In genomic region chr12:95146767-95147166, GRCh38 we compare ENCODE assay signal across 23 cellular contexts.
A peak's percentile ranks its signal among the peaks of the same experiment; 100 is the strongest.
DNase-seq lines count a peak whose midpoint lies in the region; ATAC-seq and TF ChIP-seq lines count a peak whose summit lies in the region.
"Had no signal": no experiment of that assay in that cellular context is flagged by ENCODE, and none has a peak within 500 bp of the region (broad histone marks: within the 10 kb centered on the region; RNA-seq: fewer than 3 reads in every experiment).

No MANE protein-coding gene starts in this region.

- H3K79me1 ChIP-seq in mesendoderm (ENCODE audit: low read length), result no peaks in the 10 kb centered on the region
- H3K79me1 ChIP-seq in neuronal stem cell (ENCODE audit: low read depth, low read length), result no peaks in the 10 kb centered on the region

- H3K14ac ChIP-seq in neuronal stem cell (ENCODE audit: low read length), result no peak overlapping the region

- peaks cover 31% of the 10 kb centered on the region for H3K36me3 ChIP-seq in Karpas-422 (ENCODE audit: insufficient read depth, low read length)
- H3K36me3 ChIP-seq in WERI-Rb-1, result peaks cover 13% of the 10 kb centered on the region
- H3K36me3 ChIP-seq in mesendoderm (ENCODE audit: control insufficient read depth, insufficient read depth, low read length), result no peaks in the 10 kb centered on the region
- no peaks in the 10 kb centered on the region; the same call in none of the 2 replicates for H3K36me3 ChIP-seq in H7 (replicated peaks; ENCODE audit: control insufficient read depth, insufficient read depth, low read length)
- H3K36me3 ChIP-seq in neuronal stem cell (replicated peaks in 1 of 2; ENCODE audit: control insufficient read depth in 2 of 2, insufficient read depth in 2 of 2, low read length in 2 of 2), result peaks cover 0 to 19% of the 10 kb centered on the region in 2 donors
- H3K36me3 ChIP-seq: tibial artery had no signal

- no peak for ATAC-seq in GM21737 (IDR thresholded peaks at IDR 0.05; ENCODE audit: unreplicated experiment)
- ATAC-seq: A549 had no signal

- H3K23ac ChIP-seq in mesendoderm (ENCODE audit: low read length) (no peak overlapping the region), neuronal stem cell (ENCODE audit: low read depth, low read length, poor library complexity) (no peak overlapping the region)

- no peak overlapping the region for H3K4me3 Mint-ChIP-seq in Calu3 (ENCODE audit: low read depth, unreplicated experiment)
- H3K4me3 Mint-ChIP-seq: activated CD4-positive, alpha-beta T cell treated with anti-CD3 and anti-CD28 coated beads, Interleukin-2, amount 10 ng/mL, durations not matched to agents 24 days and 14 days; activated naive CD4-positive, alpha-beta T cell treated with anti-CD3 and anti-CD28 coated beads, Interleukin-2, amount 50 U/mL, for 24 hours; activated T-helper 1 cell treated with anti-CD3 and anti-CD28 coated beads, Interleukin-12 subunit alpha, Interleukin-12 subunit beta, Interleukin-2, Interleukin-4 antibody, amounts not matched to agents 30 ng/mL and 10 ng/mL and 1 ng/mL, durations not matched to agents 14 hours and 24 hours and 36 hours; stimulated activated naive CD8-positive, alpha-beta T cell treated with anti-CD3 and anti-CD28 coated beads, Interleukin-15, Interleukin-2, amounts not matched to agents 100 ng/mL and 50 ng/mL, for 24 hours had no signal

- H3K27me3 Mint-ChIP-seq in Calu3 (ENCODE audit: unreplicated experiment), result no peaks in the 10 kb centered on the region
- H3K27me3 Mint-ChIP-seq: activated CD4-positive, alpha-beta T cell treated with anti-CD3 and anti-CD28 coated beads, Interleukin-2, amount 10 ng/mL, durations not matched to agents 24 days and 14 days; stimulated activated naive CD8-positive, alpha-beta T cell treated with anti-CD3 and anti-CD28 coated beads, Interleukin-15, Interleukin-2, amounts not matched to agents 100 ng/mL and 50 ng/mL, for 24 hours had no signal

- H3K9me2 ChIP-seq in Karpas-422 (replicated peaks; ENCODE audit: insufficient read depth, low read length), result no peaks in the 10 kb centered on the region

- H3K4ac ChIP-seq in mesendoderm (ENCODE audit: low read depth, low read length) (peak overlapping the region; percentile 78), neuronal stem cell (ENCODE audit: low read length) (no peak overlapping the region)

- DNase-seq in Calu3 (no peak), Karpas-422 (no peak), WERI-Rb-1 (peak; percentile 63), mesendoderm (no peak), H7 (no peak), neuronal stem cell (ENCODE audit: low spot score) (no peak)
- DNase-seq in activated CD4-positive, alpha-beta T cell treated with anti-CD3 and anti-CD28 coated beads for 4 hours, result no peak
- DNase-seq: activated CD4-positive, alpha-beta T cell treated with anti-CD3 and anti-CD28 coated beads, Interleukin-2, amount 10 ng/mL, durations not matched to agents 24 days and 14 days; anterior cingulate cortex; Caco-2; dermis blood vessel endothelial cell; kidney glomerular epithelial cell; NCI-H1436; NCI-H774; SHP77; stimulated activated CD4-positive, alpha-beta T cell treated with anti-CD3 and anti-CD28 coated beads, Interleukin-12 subunit alpha, Interleukin-12 subunit beta, amount 100 ng/mL, for 4 hours; stimulated activated CD4-positive, alpha-beta T cell treated with anti-CD3 and anti-CD28 coated beads, Interleukin-4, amount 100 ng/mL, for 4 hours; tibial artery had no signal

- H3K9ac ChIP-seq in Karpas-422 (ENCODE audit: low read length) (no peak overlapping the region), mesendoderm (ENCODE audit: low read length) (peak overlapping the region; percentile 35), neuronal stem cell (ENCODE audit: low read depth, low read length, poor library complexity) (no peak overlapping the region)

- H2AK5ac ChIP-seq in mesendoderm (ENCODE audit: low read length) (no peak overlapping the region), neuronal stem cell (ENCODE audit: low read depth, low read length) (no peak overlapping the region)

- H3K4me2 ChIP-seq in Karpas-422 (ENCODE audit: low read depth, low read length, poor library complexity, severe bottlenecking) (no peak overlapping the region), mesendoderm (ENCODE audit: low read length) (no peak overlapping the region), neuronal stem cell (ENCODE audit: insufficient read depth, low read length, poor library complexity, severe bottlenecking) (no peak overlapping the region)
- H3K4me2 ChIP-seq: A549 had no signal

- H3K18ac ChIP-seq in mesendoderm (ENCODE audit: low read length) (no peak overlapping the region), neuronal stem cell (ENCODE audit: low read length) (no peak overlapping the region)

- no CpG with 5 or more reads among the region's 1 CpG for WGBS in mesendoderm (ENCODE audit: extremely low coverage, insufficient coverage, low lambda C conversion rate)
- WGBS in neuronal stem cell (ENCODE audit: extremely low coverage in 2 of 2, insufficient read length in 2 of 2, insufficient replicate concordance in 1 of 2), 2 donors, result no CpG with 5 or more reads among the region's 1 CpG

- H2BK15ac ChIP-seq in mesendoderm (replicated peaks; ENCODE audit: low read depth) (no peak overlapping the region), neuronal stem cell (ENCODE audit: low read length) (no peak overlapping the region)

- CTCF ChIA-PET in Calu3 (lab: Charles Lee), result interaction anchor here (1.5 to 1.9 kb wide), 2 partner anchors 54 to 185 kb away, joined by 3 to 4 read pairs; no protein-coding TSS in a partner anchor

- TF ChIP-seq CTCF in Calu3 (IDR thresholded peaks at IDR 0.05; ENCODE audit: unreplicated experiment) (no peak), WERI-Rb-1 (IDR thresholded peaks at IDR 0.05; ENCODE audit: low read depth, low read length) (no peak)

- no peak overlapping the region for H2BK120ac ChIP-seq in mesendoderm (ENCODE audit: low read depth, low read length)
- no peak overlapping the region for H2BK120ac ChIP-seq in neuronal stem cell (ENCODE audit: low read depth, low read length)

- H3K4me3 ChIP-seq in Karpas-422 (ENCODE audit: low read length) (no peak overlapping the region), WERI-Rb-1 (ENCODE audit: low read depth, low read length) (no peak overlapping the region), mesendoderm (ENCODE audit: low read length) (no peak overlapping the region), H7 (ENCODE audit: insufficient read depth, low read depth, low read length) (no peak overlapping the region), neuronal stem cell (ENCODE audit: low read length in 2 of 2) (no peak overlapping the region)
- H3K4me3 ChIP-seq: A549, tibial artery had no signal

- H3K9me3 ChIP-seq in Karpas-422 (ENCODE audit: low read length) (no peaks in the 10 kb centered on the region), WERI-Rb-1 (ENCODE audit: severe bottlenecking) (no peaks in the 10 kb centered on the region), neuronal stem cell (replicated peaks in 1 of 2; ENCODE audit: control insufficient read depth in 2 of 2, insufficient read depth in 1 of 2, low read depth in 1 of 2, low read length in 2 of 2) (no peaks in the 10 kb centered on the region)
- H3K9me3 ChIP-seq: A549, Caco-2, tibial artery had no signal

- no peaks in the 10 kb centered on the region for H4K20me1 ChIP-seq in Karpas-422 (ENCODE audit: insufficient read depth, low read depth, low read length)

- no peak overlapping the region for H2BK12ac ChIP-seq in neuronal stem cell (ENCODE audit: low read length)

- peaks cover 37% of the 10 kb centered on the region for H3K36me3 Mint-ChIP-seq in Calu3 (ENCODE audit: insufficient read depth, unreplicated experiment)
- H3K36me3 Mint-ChIP-seq: activated naive CD4-positive, alpha-beta T cell treated with anti-CD3 and anti-CD28 coated beads, Interleukin-2, amount 50 U/mL, for 24 hours had no signal

- H4K8ac ChIP-seq in mesendoderm (ENCODE audit: low read depth, low read length), result no peak overlapping the region
- no peak overlapping the region for H4K8ac ChIP-seq in neuronal stem cell (ENCODE audit: low read depth, low read length)

- BruUV-seq in Calu3 (replicated peaks; lab: Mats Ljungman, UMichigan), result no TSS peak

- peaks cover 15% of the 10 kb centered on the region for H3K4me1 ChIP-seq in Karpas-422 (ENCODE audit: low read length)
- H3K4me1 ChIP-seq in mesendoderm (ENCODE audit: control insufficient read depth, low read depth, low read length), result peaks cover 5% of the 10 kb centered on the region
- H3K4me1 ChIP-seq in neuronal stem cell (ENCODE audit: control insufficient read depth in 2 of 2, insufficient read depth in 1 of 2, low read depth in 1 of 2, low read length in 2 of 2), result peaks cover 5 to 28% of the 10 kb centered on the region in 2 donors
- H3K4me1 ChIP-seq: Caco-2 had no signal

- H3K9me3 Mint-ChIP-seq in Calu3 (ENCODE audit: low read depth, unreplicated experiment), result no peaks in the 10 kb centered on the region
- H3K9me3 Mint-ChIP-seq: activated CD4-positive, alpha-beta T cell treated with anti-CD3 and anti-CD28 coated beads, Interleukin-2, amount 10 ng/mL, durations not matched to agents 24 days and 14 days; activated naive CD4-positive, alpha-beta T cell treated with anti-CD3 and anti-CD28 coated beads, Interleukin-2, amount 50 U/mL, for 24 hours; activated T-helper 1 cell treated with anti-CD3 and anti-CD28 coated beads, Interleukin-12 subunit alpha, Interleukin-12 subunit beta, Interleukin-2, Interleukin-4 antibody, amounts not matched to agents 30 ng/mL and 10 ng/mL and 1 ng/mL, durations not matched to agents 14 hours and 24 hours and 36 hours; stimulated activated naive CD8-positive, alpha-beta T cell treated with anti-CD3 and anti-CD28 coated beads, Interleukin-15, Interleukin-2, amounts not matched to agents 100 ng/mL and 50 ng/mL, for 24 hours had no signal

- intact Hi-C loops in Calu3 (cut with micrococcal nuclease; ENCODE audit: unreplicated experiment), result no loop called here

- H3K79me2 ChIP-seq in Karpas-422 (ENCODE audit: low read length), result peaks cover 8% of the 10 kb centered on the region; the same call in 1 of the 2 replicates
- H3K79me2 ChIP-seq in mesendoderm (ENCODE audit: control insufficient read depth, insufficient read depth, low read length), result no peaks in the 10 kb centered on the region

- H3K27ac Mint-ChIP-seq in Calu3 (ENCODE audit: unreplicated experiment), result peak overlapping the region; percentile 53
- H3K27ac Mint-ChIP-seq: activated CD4-positive, alpha-beta T cell treated with anti-CD3 and anti-CD28 coated beads, Interleukin-2, amount 10 ng/mL, durations not matched to agents 24 days and 14 days; activated naive CD4-positive, alpha-beta T cell treated with anti-CD3 and anti-CD28 coated beads, Interleukin-2, amount 50 U/mL, for 24 hours; activated T-helper 1 cell treated with anti-CD3 and anti-CD28 coated beads, Interleukin-12 subunit alpha, Interleukin-12 subunit beta, Interleukin-2, Interleukin-4 antibody, amounts not matched to agents 30 ng/mL and 10 ng/mL and 1 ng/mL, durations not matched to agents 14 hours and 24 hours and 36 hours; stimulated activated naive CD8-positive, alpha-beta T cell treated with anti-CD3 and anti-CD28 coated beads, Interleukin-15, Interleukin-2, amounts not matched to agents 100 ng/mL and 50 ng/mL, for 24 hours had no signal

- H2AFZ ChIP-seq in Karpas-422 (ENCODE audit: low read length) (no peak overlapping the region), neuronal stem cell (ENCODE audit: low read length) (no peak overlapping the region)

- H3K27ac ChIP-seq in Karpas-422 (ENCODE audit: low read length) (peak overlapping the region; percentile 36), WERI-Rb-1 (peak overlapping the region; percentile 29), mesendoderm (ENCODE audit: low read depth, low read length) (peak overlapping the region; percentile 7), neuronal stem cell (replicated peaks; ENCODE audit: low read length) (no peak overlapping the region)
- H3K27ac ChIP-seq: A549, tibial artery had no signal

- H4K91ac ChIP-seq in neuronal stem cell (ENCODE audit: low read depth, low read length, poor library complexity), result no peak overlapping the region

- H3K4me1 Mint-ChIP-seq in Calu3 (ENCODE audit: low read depth, unreplicated experiment), result peaks cover 13% of the 10 kb centered on the region
- H3K4me1 Mint-ChIP-seq: activated CD4-positive, alpha-beta T cell treated with anti-CD3 and anti-CD28 coated beads, Interleukin-2, amount 10 ng/mL, durations not matched to agents 24 days and 14 days; activated naive CD4-positive, alpha-beta T cell treated with anti-CD3 and anti-CD28 coated beads, Interleukin-2, amount 50 U/mL, for 24 hours had no signal

- H4K5ac ChIP-seq in mesendoderm (ENCODE audit: low read length), result no peak overlapping the region

- H2BK5ac ChIP-seq in mesendoderm (ENCODE audit: low read length), result peak overlapping the region; percentile 88
- H2BK5ac ChIP-seq in neuronal stem cell (ENCODE audit: low read length), result no peak overlapping the region

- no peaks in the 10 kb centered on the region for H3K27me3 ChIP-seq in Karpas-422 (ENCODE audit: low read length)
- H3K27me3 ChIP-seq in WERI-Rb-1 (ENCODE audit: insufficient read depth, low read depth, severe bottlenecking), result no peaks in the 10 kb centered on the region
- H3K27me3 ChIP-seq in mesendoderm (ENCODE audit: insufficient read depth, low read length, poor library complexity), result no peaks in the 10 kb centered on the region
- no peaks in the 10 kb centered on the region for H3K27me3 ChIP-seq in H7 (ENCODE audit: control insufficient read depth, insufficient read depth, low read length)
- H3K27me3 ChIP-seq in neuronal stem cell (ENCODE audit: control insufficient read depth in 3 of 3, insufficient read depth in 3 of 3, low read depth in 1 of 3, low read length in 3 of 3), result no peaks in the 10 kb centered on the region
- H3K27me3 ChIP-seq: tibial artery had no signal

- peak overlapping the region; percentile 65 for H3K56ac ChIP-seq in mesendoderm (ENCODE audit: low read length)
